Comparison of ENCODE assay signal across 13 cellular contexts in genomic region chr9:136565075-136565721, GRCh38. TPM values are rescaled to one million over a fixed set of nuclear protein-coding genes. Genes with fewer than 3 reads are reported as not detected.
DNase-seq lines count a peak whose midpoint lies in the region; ATAC-seq and TF ChIP-seq lines count a peak whose summit lies in the region.
"Had no signal": no experiment of that assay in that cellular context is flagged by ENCODE, and none has a peak within 500 bp of the region (broad histone marks: within the 10 kb centered on the region; RNA-seq: fewer than 3 reads in every experiment).

No MANE protein-coding gene starts in this region.

- H3K4me1 Mint-ChIP-seq in natural killer cell = peaks cover 26 to 51% of the 10 kb centered on the region in 2 donors
- peaks cover 18 to 20% of the 10 kb centered on the region in 2 donors for H3K4me1 Mint-ChIP-seq in natural killer cell treated with Interleukin-12 subunit alpha and Interleukin-12 subunit beta and Interleukin-15 and Interleukin-18, amount 100 ng/mL, for 72 hours (ENCODE audit: low read depth in 2 of 2)

- no peak for TF ChIP-seq CTCF in natural killer cell (IDR thresholded peaks at IDR 0.05)
- no peak for TF ChIP-seq CTCF in prostate gland (IDR thresholded peaks at IDR 0.05)

- DNase-seq in natural killer cell (no peak), right cardiac atrium (peak; percentile 68 to 85 (median 81)), prostate gland (ENCODE audit: low spot score) (no peak), cortex of kidney (lab: John Stamatoyannopoulos, UW) (no peak), DMS53 (lab: John Stamatoyannopoulos, UW) (no peak)
- no peak for DNase-seq in natural killer cell treated with Interleukin-12 subunit alpha and Interleukin-12 subunit beta and Interleukin-15 and Interleukin-18, amount 100 ng/mL, for 72 hours (ENCODE audit: low spot score)
- DNase-seq: foreskin melanocyte; NCI-H2107; stimulated activated CD4-positive, alpha-beta T cell treated with anti-CD3 and anti-CD28 coated beads, Interleukin-4, amount 100 ng/mL, for 1 hour had no signal

- H3K9me3 ChIP-seq in right cardiac atrium (ENCODE audit: control insufficient read depth, low read length) (no peaks in the 10 kb centered on the region), prostate gland (no peaks in the 10 kb centered on the region)
- H3K9me3 ChIP-seq: A549, body of pancreas had no signal

- H3K4me1 ChIP-seq in right cardiac atrium (ENCODE audit: control insufficient read depth, insufficient read depth, low read length) = peaks cover 33% of the 10 kb centered on the region
- peaks cover 7% of the 10 kb centered on the region for H3K4me1 ChIP-seq in prostate gland (replicated peaks)

- no peaks in the 10 kb centered on the region for H3K36me3 ChIP-seq in prostate gland

- no peaks in the 10 kb centered on the region for H3K36me3 Mint-ChIP-seq in natural killer cell
- H3K36me3 Mint-ChIP-seq in natural killer cell treated with Interleukin-12 subunit alpha and Interleukin-12 subunit beta and Interleukin-15 and Interleukin-18, amount 100 ng/mL, for 72 hours = no peaks in the 10 kb centered on the region

- peak overlapping the region; percentile 77 for H3K27ac ChIP-seq in right cardiac atrium (ENCODE audit: low read length)
- H3K27ac ChIP-seq in prostate gland = peak overlapping the region; percentile 5 to 33

- peak overlapping the region; percentile 62 to 75 for H3K27ac Mint-ChIP-seq in natural killer cell
- H3K27ac Mint-ChIP-seq in natural killer cell treated with Interleukin-12 subunit alpha and Interleukin-12 subunit beta and Interleukin-15 and Interleukin-18, amount 100 ng/mL, for 72 hours = peak overlapping the region in 1 of 2 donors; percentile 16

- intact Hi-C loops in natural killer cell (cut with micrococcal nuclease) (loop anchor here (10.0 kb wide), 1 partner anchor 50 kb away; no protein-coding TSS in a partner anchor), right cardiac atrium (cut with DNase I) (no loop called here), prostate gland (cut with DNase I) (no loop called here)

- no peaks in the 10 kb centered on the region for H3K9me3 Mint-ChIP-seq in natural killer cell
- peaks cover 4% of the 10 kb centered on the region for H3K9me3 Mint-ChIP-seq in natural killer cell treated with Interleukin-12 subunit alpha and Interleukin-12 subunit beta and Interleukin-15 and Interleukin-18, amount 100 ng/mL, for 72 hours

- 32% methylated on average over 30 of the region's 30 CpGs for WGBS in right cardiac atrium
- 57% methylated on average over 30 of the region's 30 CpGs for WGBS in prostate gland

- peak overlapping the region; percentile 58 for H3K4me3 Mint-ChIP-seq in natural killer cell
- no peak overlapping the region for H3K4me3 Mint-ChIP-seq in natural killer cell treated with Interleukin-12 subunit alpha and Interleukin-12 subunit beta and Interleukin-15 and Interleukin-18, amount 100 ng/mL, for 72 hours

- TF ChIP-seq POLR2A in prostate gland (IDR thresholded peaks at IDR 0.05) = no peak

- no peak overlapping the region for H3K4me3 ChIP-seq in right cardiac atrium (ENCODE audit: low read length)
- no peak overlapping the region for H3K4me3 ChIP-seq in prostate gland
- H3K4me3 ChIP-seq: A549, body of pancreas had no signal

- H3K27me3 Mint-ChIP-seq in natural killer cell (ENCODE audit: low read depth in 2 of 2) = no peaks in the 10 kb centered on the region
- H3K27me3 Mint-ChIP-seq in natural killer cell treated with Interleukin-12 subunit alpha and Interleukin-12 subunit beta and Interleukin-15 and Interleukin-18, amount 100 ng/mL, for 72 hours = no peaks in the 10 kb centered on the region

- H3K27me3 ChIP-seq in right cardiac atrium (ENCODE audit: control insufficient read depth, insufficient read depth) = no peaks in the 10 kb centered on the region
- no peaks in the 10 kb centered on the region for H3K27me3 ChIP-seq in prostate gland (replicated peaks; ENCODE audit: insufficient read depth)
- H3K27me3 ChIP-seq: body of pancreas had no signal

- ATAC-seq in natural killer cell (no peak), right cardiac atrium (peak in 1 of 2 donors; percentile 19), GM19035 (IDR thresholded peaks at IDR 0.05; ENCODE audit: unreplicated experiment) (no peak), HG02973 (IDR thresholded peaks at IDR 0.05; ENCODE audit: unreplicated experiment) (no peak)
- ATAC-seq in natural killer cell treated with Interleukin-12 subunit alpha and Interleukin-12 subunit beta and Interleukin-15 and Interleukin-18, amount 100 ng/mL, for 72 hours = no peak

RNA-seq across cellular contexts. Expression of gene NOTCH1, which starts 19.4 kb away (rescaled TPM):
- total RNA-seq in natural killer cell (100 to 1,000 TPM; 126 to 228 (median 192) TPM), right cardiac atrium (10 to 100 TPM; 20.4 to 31.9 (median 29.4) TPM), prostate gland (10 to 100 TPM; 38.0 to 63.3 TPM)
- total RNA-seq in natural killer cell treated with Interleukin-12 subunit alpha and Interleukin-12 subunit beta and Interleukin-15 and Interleukin-18, amount 100 ng/mL, for 72 hours = 10 to 100 TPM; 57.3 to 85.0 TPM
- polyA plus RNA-seq in right cardiac atrium = 10.8 TPM

Comparison
In these comparisons a context has a peak if more than half of its experiments do, and no peak if none do; other contexts are left out.
1. DNase-seq: peak in right cardiac atrium (3 of 3); none in natural killer cell (single experiment), natural killer cell treated with Interleukin-12 subunit alpha and Interleukin-12 subunit beta and Interleukin-15 and Interleukin-18, amount 100 ng/mL, for 72 hours (single experiment), prostate gland (single experiment), cortex of kidney (single experiment) and DMS53 (single experiment).